In genomic region chr15:73928241-73928579, GRCh38 we compare ENCODE assay signal across 9 cellular contexts. TPM values are rescaled to one million over a fixed set of nuclear protein-coding genes. Genes with fewer than 3 reads are reported as not detected.
A peak's percentile ranks its signal among the peaks of the same experiment; 100 is the strongest.
DNase-seq lines count a peak whose midpoint lies in the region; TF ChIP-seq lines count a peak whose summit lies in the region.
"Had no signal": no experiment of that assay in that cellular context is flagged by ENCODE, and none has a peak within 500 bp of the region (broad histone marks: within the 10 kb centered on the region; RNA-seq: fewer than 3 reads in every experiment).

No MANE protein-coding gene starts in this region.

- H3K4me3 ChIP-seq in BJ (ENCODE audit: low read depth, low read length): peak overlapping the region; percentile 59

- DNase-seq in BJ (ENCODE audit: low read depth) (no peak), LHCN-M2 (ENCODE audit: low read depth) (peak; percentile 49), C1 segment of cervical spinal cord (lab: John Stamatoyannopoulos, UW) (no peak)
- no peak for DNase-seq in activated CD4-positive, CD25-positive, alpha-beta regulatory T cell treated with anti-CD3 and anti-CD28 coated beads, Interleukin-2, amount 50 U/mL, for 72 hours
- DNase-seq in activated CD4-positive, CD25-positive, alpha-beta regulatory T cell (lab: John Stamatoyannopoulos, UW): no peak
- DNase-seq in activated naive CD4-positive, alpha-beta T cell treated with anti-CD3 and anti-CD28 coated beads, Interleukin-2, amount 50 U/mL, for 16 hours: no peak
- DNase-seq: foreskin melanocyte had no signal

- H3K4me3 Mint-ChIP-seq in dendritic cell treated with granulocyte-macrophage colony-stimulating factor and Interleukin-4, amounts not matched to agents 40 ng/mL and 50 ng/mL, for 4 days: peak overlapping the region; percentile 53
- peak overlapping the region; percentile 80 to 91 (median 86) for H3K4me3 Mint-ChIP-seq in nephron

- peaks cover 59% of the 10 kb centered on the region for H3K27me3 Mint-ChIP-seq in dendritic cell treated with granulocyte-macrophage colony-stimulating factor and Interleukin-4, amounts not matched to agents 40 ng/mL and 50 ng/mL, for 4 days
- H3K27me3 Mint-ChIP-seq in nephron (ENCODE audit: low read depth): peaks cover 7% of the 10 kb centered on the region

- peaks cover 4% of the 10 kb centered on the region for H3K36me3 ChIP-seq in BJ (ENCODE audit: control insufficient read depth, insufficient read depth, low read length)

- H3K27me3 ChIP-seq in BJ (ENCODE audit: control insufficient read depth, insufficient read depth, low read length): no peaks in the 10 kb centered on the region

- H3K27ac Mint-ChIP-seq in dendritic cell treated with granulocyte-macrophage colony-stimulating factor and Interleukin-4, amounts not matched to agents 40 ng/mL and 50 ng/mL, for 4 days: no peak overlapping the region
- H3K27ac Mint-ChIP-seq in nephron: peak overlapping the region; percentile 9 to 58 (median 33)

- CTCF ChIA-PET in BJ (lab: Yijun Ruan, JAX): interaction anchor here (0.6 to 2.9 kb wide), 16 partner anchors 8 to 314 kb away, joined by 3 to 15 read pairs (median 4); no protein-coding TSS in a partner anchor

- no peaks in the 10 kb centered on the region for H3K36me3 Mint-ChIP-seq in dendritic cell treated with granulocyte-macrophage colony-stimulating factor and Interleukin-4, amounts not matched to agents 40 ng/mL and 50 ng/mL, for 4 days (ENCODE audit: low read depth)
- H3K36me3 Mint-ChIP-seq in nephron (ENCODE audit: low read depth): no peaks in the 10 kb centered on the region

- no peak for TF ChIP-seq CTCF in BJ (IDR thresholded peaks at IDR 0.05; ENCODE audit: insufficient read depth, low read depth, low read length)
- TF ChIP-seq CTCF in nephron (IDR thresholded peaks at IDR 0.05; ENCODE audit: unreplicated experiment in 3 of 3): no peak

- intact Hi-C loops in dendritic cell treated with granulocyte-macrophage colony-stimulating factor and Interleukin-4, amounts not matched to agents 40 ng/mL and 50 ng/mL, for 4 days (cut with micrococcal nuclease): no loop called here

- H3K4me1 Mint-ChIP-seq in dendritic cell treated with granulocyte-macrophage colony-stimulating factor and Interleukin-4, amounts not matched to agents 40 ng/mL and 50 ng/mL, for 4 days (ENCODE audit: low read depth): peaks cover 35% of the 10 kb centered on the region
- peaks cover 64% of the 10 kb centered on the region for H3K4me1 Mint-ChIP-seq in nephron

- no peaks in the 10 kb centered on the region for H3K9me3 Mint-ChIP-seq in dendritic cell treated with granulocyte-macrophage colony-stimulating factor and Interleukin-4, amounts not matched to agents 40 ng/mL and 50 ng/mL, for 4 days
- H3K9me3 Mint-ChIP-seq in nephron: no peaks in the 10 kb centered on the region

- POLR2A ChIA-PET in BJ (lab: Charles Lee): no interaction called here

RNA-seq across cellular contexts. Expression of gene LOXL1, which starts 1.9 kb away (rescaled TPM):
- 59.1 and 92.9 TPM in 2 replicates for polyA plus RNA-seq in BJ (2011; rRNA removed)
- polyA minus RNA-seq in BJ (2011; rRNA and poly(A)+ RNA removed): 133 and 185 TPM in 2 replicates
- 503 and 596 TPM in 2 replicates for total RNA-seq in LHCN-M2 (2014; rRNA removed)
- polyA plus RNA-seq in LHCN-M2 (2012): 384 TPM

RNA-seq across cellular contexts. Expression of gene TBC1D21, which starts 54.8 kb away (rescaled TPM):
- not detected in 2 replicates for polyA plus RNA-seq in BJ (2011; rRNA removed)
- not detected in 2 replicates for polyA minus RNA-seq in BJ (2011; rRNA and poly(A)+ RNA removed)
- not detected in 2 replicates for total RNA-seq in LHCN-M2 (2014; rRNA removed)
- polyA plus RNA-seq in LHCN-M2 (2012): not detected
